Comparison of ENCODE assay signal across 9 cellular contexts in the genomic region with DNA sequence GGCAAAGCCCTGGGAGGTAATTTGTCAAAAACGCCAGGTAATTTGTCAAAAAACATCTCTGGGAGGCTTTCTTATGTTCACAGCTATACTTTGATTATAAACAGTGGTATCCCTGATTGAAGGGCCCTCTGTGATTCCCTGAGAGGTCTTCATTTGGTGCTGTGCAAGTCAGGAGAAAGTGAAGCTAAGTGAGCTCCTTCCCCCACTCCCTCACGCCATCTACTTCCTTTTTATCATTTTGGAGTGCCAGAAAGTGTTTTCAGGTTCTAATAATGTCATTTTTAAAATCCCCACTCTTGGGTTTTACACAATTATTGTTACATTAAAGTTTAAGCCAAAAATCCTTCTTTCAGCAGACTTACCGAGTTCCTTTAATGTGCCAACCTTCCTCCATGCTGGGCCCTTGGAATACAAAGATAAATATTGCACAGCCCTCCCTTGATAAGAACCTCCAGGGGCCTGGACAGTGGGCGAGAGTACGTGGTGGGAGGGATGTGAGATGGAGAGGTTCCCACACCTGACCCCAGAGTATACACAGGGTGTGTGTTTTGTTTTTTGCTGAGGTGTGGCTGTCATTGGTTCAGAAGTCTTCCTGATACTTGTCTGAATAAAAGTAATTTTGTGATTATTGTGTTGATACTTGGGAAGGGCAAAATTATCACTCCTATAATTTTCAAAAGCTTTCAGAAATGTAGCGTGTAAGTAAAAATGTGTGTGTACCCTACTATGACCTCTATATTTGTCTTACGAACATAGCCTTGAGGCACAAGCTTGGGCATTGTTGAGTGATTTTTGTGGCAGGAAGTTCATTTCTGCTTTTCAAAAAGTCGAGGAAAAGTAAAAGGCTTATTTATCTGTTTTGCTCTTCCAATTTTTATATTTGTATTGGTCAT. TPM values are rescaled to one million over a fixed set of nuclear protein-coding genes. Genes with fewer than 3 reads are reported as not detected.
DNase-seq lines count a peak whose midpoint lies in the region; ATAC-seq, FAIRE-seq and TF ChIP-seq lines count a peak whose summit lies in the region.
"Had no signal": no experiment of that assay in that cellular context is flagged by ENCODE, and none has a peak within 500 bp of the region (broad histone marks: within the 10 kb centered on the region; RNA-seq: fewer than 3 reads in every experiment).

No MANE protein-coding gene starts in this region.

- peak overlapping the region; percentile 30 for H3K4me2 ChIP-seq in astrocyte (ENCODE audit: low read length)

- H3K4me1 Mint-ChIP-seq in activated T-cell treated with anti-CD3 and anti-CD28 coated beads, Interleukin-2, amount 50 U/mL, for 72 hours (ENCODE audit: low read depth) = peaks cover 79% of the 10 kb centered on the region
- H3K4me1 Mint-ChIP-seq in astrocyte (ENCODE audit: low read depth, unreplicated experiment) = peaks cover 9% of the 10 kb centered on the region
- peaks cover 48 to 80% of the 10 kb centered on the region in 2 donors for H3K4me1 Mint-ChIP-seq in stimulated activated naive B cell treated with anti-CD40 and anti-IgM and Interleukin-4, amounts not matched to agents 10 μg/mL and 1 μg/mL and 100 μg/mL, for 72 hours

- peak overlapping the region; percentile 98 for H3K27ac Mint-ChIP-seq in activated T-cell treated with anti-CD3 and anti-CD28 coated beads, Interleukin-2, amount 50 U/mL, for 72 hours
- H3K27ac Mint-ChIP-seq in astrocyte (ENCODE audit: unreplicated experiment) = no peak overlapping the region
- H3K27ac Mint-ChIP-seq in stimulated activated naive B cell treated with anti-CD40 and anti-IgM and Interleukin-4, amounts not matched to agents 10 μg/mL and 1 μg/mL and 100 μg/mL, for 72 hours = peak overlapping the region; percentile 97

- peaks cover 64% of the 10 kb centered on the region for H3K79me2 ChIP-seq in astrocyte (ENCODE audit: insufficient read depth, low read length)

- no peak for TF ChIP-seq CTCF in astrocyte (IDR thresholded peaks at IDR 0.05; ENCODE audit: insufficient read depth, low read depth, low read length)

- peaks cover 14% of the 10 kb centered on the region for H3K4me1 ChIP-seq in astrocyte (ENCODE audit: insufficient read depth, low read length)

- H3K4me3 Mint-ChIP-seq in activated T-cell treated with anti-CD3 and anti-CD28 coated beads, Interleukin-2, amount 50 U/mL, for 72 hours = peak overlapping the region; percentile 75 to 96
- no peak overlapping the region for H3K4me3 Mint-ChIP-seq in astrocyte (ENCODE audit: unreplicated experiment)
- H3K4me3 Mint-ChIP-seq in stimulated activated naive B cell treated with anti-CD40 and anti-IgM and Interleukin-4, amounts not matched to agents 10 μg/mL and 1 μg/mL and 100 μg/mL, for 72 hours = peak overlapping the region; percentile 82 to 83

- FAIRE-seq in astrocyte (lab: Jason Lieb, UNC) = no peak

- peaks cover 0 to 2% of the 10 kb centered on the region in 2 donors for H3K9me3 Mint-ChIP-seq in activated T-cell treated with anti-CD3 and anti-CD28 coated beads, Interleukin-2, amount 50 U/mL, for 72 hours
- H3K9me3 Mint-ChIP-seq in astrocyte (ENCODE audit: unreplicated experiment) = no peaks in the 10 kb centered on the region
- peaks cover 3 to 4% of the 10 kb centered on the region in 2 donors for H3K9me3 Mint-ChIP-seq in stimulated activated naive B cell treated with anti-CD40 and anti-IgM and Interleukin-4, amounts not matched to agents 10 μg/mL and 1 μg/mL and 100 μg/mL, for 72 hours

- ATAC-seq in activated T-cell treated with anti-CD3 and anti-CD28 coated beads, Interleukin-2, amount 50 U/mL, for 72 hours (replicated peaks in 1 of 2) = peak; percentile 8 to 22
- ATAC-seq in HG03280 (IDR thresholded peaks at IDR 0.05; ENCODE audit: unreplicated experiment) = peak; percentile 22
- ATAC-seq in stimulated activated naive B cell treated with anti-CD40 and anti-IgM and Interleukin-4, amounts not matched to agents 10 μg/mL and 1 μg/mL and 100 μg/mL, for 72 hours (replicated peaks) = peak; percentile 45 to 58

- peak overlapping the region; percentile 35 for H3K9ac ChIP-seq in astrocyte (ENCODE audit: low read length)

- H3K36me3 Mint-ChIP-seq in activated T-cell treated with anti-CD3 and anti-CD28 coated beads, Interleukin-2, amount 50 U/mL, for 72 hours (ENCODE audit: insufficient read depth in 2 of 2) = peaks cover 3 to 8% of the 10 kb centered on the region in 2 donors
- H3K36me3 Mint-ChIP-seq in astrocyte (ENCODE audit: low read depth, unreplicated experiment) = no peaks in the 10 kb centered on the region
- H3K36me3 Mint-ChIP-seq in stimulated activated naive B cell treated with anti-CD40 and anti-IgM and Interleukin-4, amounts not matched to agents 10 μg/mL and 1 μg/mL and 100 μg/mL, for 72 hours = peaks cover 4 to 9% of the 10 kb centered on the region in 2 donors

- DNase-seq in activated T-cell treated with anti-CD3 and anti-CD28 coated beads, Interleukin-2, amount 50 U/mL, for 72 hours = no peak
- DNase-seq in activated T-cell treated with anti-CD3 and anti-CD28 coated beads, Interleukin-2, amount 50 U/mL, for 1 hour = no peak
- DNase-seq in astrocyte (ENCODE audit: low read depth) (no peak), hippocampal formation (lab: John Stamatoyannopoulos, UW) (no peak), ureter (ENCODE audit: low spot score) (no peak), D341Med (ENCODE audit: low spot score) (no peak)
- DNase-seq in stimulated activated naive B cell treated with anti-CD40 and anti-IgM and Interleukin-4, amounts not matched to agents 10 μg/mL and 1 μg/mL and 100 μg/mL, for 72 hours = no peak

- H3K27me3 ChIP-seq in astrocyte (ENCODE audit: insufficient read depth, low read length) = no peaks in the 10 kb centered on the region

- H3K9me3 ChIP-seq in astrocyte (ENCODE audit: insufficient read depth, low read depth, low read length) = no peaks in the 10 kb centered on the region

- no peaks in the 10 kb centered on the region for H3K27me3 Mint-ChIP-seq in activated T-cell treated with anti-CD3 and anti-CD28 coated beads, Interleukin-2, amount 50 U/mL, for 72 hours (ENCODE audit: low read depth)
- H3K27me3 Mint-ChIP-seq in astrocyte (ENCODE audit: low read depth, unreplicated experiment) = no peaks in the 10 kb centered on the region
- no peaks in the 10 kb centered on the region for H3K27me3 Mint-ChIP-seq in stimulated activated naive B cell treated with anti-CD40 and anti-IgM and Interleukin-4, amounts not matched to agents 10 μg/mL and 1 μg/mL and 100 μg/mL, for 72 hours

- peaks cover 7% of the 10 kb centered on the region for H4K20me1 ChIP-seq in astrocyte (ENCODE audit: insufficient read depth, low read length)

- H3K27ac ChIP-seq in astrocyte (ENCODE audit: low read depth, low read length) = no peak overlapping the region
- H3K27ac ChIP-seq: C4-2B had no signal

- H2AFZ ChIP-seq in astrocyte (ENCODE audit: low read depth, low read length) = no peak overlapping the region

- H3K36me3 ChIP-seq in astrocyte (ENCODE audit: insufficient read depth, low read length) = no peaks in the 10 kb centered on the region

- no peak overlapping the region for H3K4me3 ChIP-seq in astrocyte (ENCODE audit: insufficient read depth, low read depth, low read length)

RNA-seq across cellular contexts. Expression of a gene that starts 8.1 kb away (rescaled TPM):
- 10 to 100 TPM; 53.4 to 54.1 TPM for total RNA-seq in activated T-cell treated with anti-CD3 and anti-CD28 coated beads, Interleukin-2, amount 50 U/mL, for 72 hours
- total RNA-seq in astrocyte = 27.4 and 33.8 TPM in 2 replicates
- total RNA-seq in ureter = 17.8 TPM
